In genomic region chr14:32166924-32167323, GRCh38 we compare ENCODE assay signal across 31 cellular contexts. TPM values are rescaled to one million over a fixed set of nuclear protein-coding genes. Genes with fewer than 3 reads are reported as not detected.
"Had no signal": no experiment of that assay in that cellular context is flagged by ENCODE, and none has a peak within 500 bp of the region (broad histone marks: within the 10 kb centered on the region; RNA-seq: fewer than 3 reads in every experiment).

No MANE protein-coding gene starts in this region.

- H3K9me3 ChIP-seq: stomach, suprapubic skin, testis, thyroid gland, tibial artery, tibial nerve, transverse colon, upper lobe of left lung, upper lobe of right lung, uterus, vagina had no signal

- H3K36me3 ChIP-seq: stomach, suprapubic skin, thoracic aorta, thyroid gland, tibial artery, tibial nerve, transverse colon, upper lobe of left lung, upper lobe of right lung, uterus, vagina had no signal

- H3K27me3 ChIP-seq: stomach, suprapubic skin, testis, thyroid gland, tibial artery, tibial nerve, transverse colon, upper lobe of left lung, upper lobe of right lung, uterus, vagina had no signal

- FAIRE-seq: urothelium cell line had no signal

- H3K4me3 ChIP-seq: stomach, suprapubic skin, testis, thoracic aorta, thyroid gland, tibial artery, tibial nerve, transverse colon, upper lobe of left lung, upper lobe of right lung, uterus, vagina had no signal

- H3K4me1 ChIP-seq: stomach, suprapubic skin, testis, thyroid gland, tibial artery, tibial nerve, transverse colon, upper lobe of left lung, upper lobe of right lung, uterus, vagina had no signal

- DNase-seq: stimulated activated CD4-positive, alpha-beta T cell treated with anti-CD3 and anti-CD28 coated beads, Interleukin-2, amount 100 ng/mL, for 48 hours; stimulated activated CD4-positive, alpha-beta T cell treated with anti-CD3 and anti-CD28 coated beads, Interleukin-4, amount 100 ng/mL, for 1 hour; stimulated activated CD4-positive, alpha-beta T cell treated with anti-CD3 and anti-CD28 coated beads, Interleukin-4, amount 100 ng/mL, for 24 hours; stimulated activated CD4-positive, alpha-beta T cell treated with anti-CD3 and anti-CD28 coated beads, Interleukin-4, amount 100 ng/mL, for 4 hours; stimulated activated CD8-positive, alpha-beta memory T cell treated with anti-CD3 and anti-CD28 coated beads, Interleukin-4, amount 100 ng/mL, for 48 hours; stimulated activated naive B cell treated with anti-CD40 and anti-IgM and Interleukin-4, amounts not matched to agents 10 μg/mL and 1 μg/mL and 100 μg/mL, for 72 hours; stimulated activated naive CD4-positive, alpha-beta T cell; stimulated activated naive CD4-positive, alpha-beta T cell treated with Interleukin-2 at 50 U/mL for 16 hours; stimulated activated naive CD8-positive, alpha-beta T cell treated with anti-CD3 and anti-CD28 coated beads, Interleukin-15, amount 100 ng/mL, for 72 hours; stimulated activated naive CD8-positive, alpha-beta T cell treated with anti-CD3 and anti-CD28 coated beads, Interleukin-15, Interleukin-2, amounts not matched to agents 100 U/mL and 50 U/mL, for 24 hours; stomach; substantia nigra; testis; thyroid gland; tibial artery; transverse colon; trophoblast cell; upper lobe of left lung; upper lobe of right lung; uterus had no signal

- ATAC-seq: stimulated activated effector memory CD8-positive, alpha-beta T cell treated with anti-CD3 and anti-CD28 coated beads, Interleukin-12 subunit alpha, Interleukin-12 subunit beta, amount 100 ng/mL, for 72 hours; stimulated activated naive CD8-positive, alpha-beta T cell treated with anti-CD3 and anti-CD28 coated beads, Interleukin-15, Interleukin-2, amounts not matched to agents 100 U/mL and 50 U/mL, for 24 hours; upper lobe of right lung had no signal

- H3K27ac ChIP-seq: stomach, suprapubic skin, testis, thoracic aorta, thyroid gland, tibial artery, tibial nerve, transverse colon, upper lobe of left lung, upper lobe of right lung, uterus, vagina had no signal

RNA-seq across cellular contexts. Expression of gene RNU6-7, which starts 34.9 kb away (rescaled TPM):
- total RNA-seq: stomach, subcutaneous adipose tissue, suprapubic skin, temporal lobe, testis, thoracic aorta, thyroid gland, tibial nerve, transverse colon, upper lobe of left lung, upper lobe of right lung, ureter, urinary bladder, uterus, vagina had no signal
- polyA plus RNA-seq: stomach, thymus, urinary bladder had no signal

RNA-seq across cellular contexts. Expression of gene RNU6-8, which starts 36.1 kb away (rescaled TPM):
- total RNA-seq: stomach, subcutaneous adipose tissue, suprapubic skin, temporal lobe, testis, thoracic aorta, thyroid gland, tibial nerve, transverse colon, upper lobe of left lung, upper lobe of right lung, ureter, urinary bladder, uterus, vagina had no signal
- polyA plus RNA-seq: stomach, thymus, urinary bladder had no signal
